In genomic region chr16:55136356-55136755, GRCh38 we compare ENCODE assay signal across 25 cellular contexts.
A peak's percentile ranks its signal among the peaks of the same experiment; 100 is the strongest.
DNase-seq lines count a peak whose midpoint lies in the region; ATAC-seq, FAIRE-seq and TF ChIP-seq lines count a peak whose summit lies in the region.
"Had no signal": no experiment of that assay in that cellular context is flagged by ENCODE, and none has a peak within 500 bp of the region (broad histone marks: within the 10 kb centered on the region; RNA-seq: fewer than 3 reads in every experiment).

No MANE protein-coding gene starts in this region.

- peak; percentile 7 for FAIRE-seq in bronchial epithelial cell (lab: Jason Lieb, UNC)
- FAIRE-seq: A204.1, GM12878, H1 had no signal

- DNase-seq in mammary epithelial cell (peak; percentile 63), breast epithelium (ENCODE audit: low spot score in 2 of 2) (no peak), bronchial epithelial cell (ENCODE audit: low read depth) (peak; percentile 56), hepatocyte (ENCODE audit: low spot score) (peak; percentile 18), 8988T (no peak), A172 (ENCODE audit: low spot score) (no peak)
- DNase-seq: Caco-2; CD8-positive, alpha-beta T cell; EL; GDM1; HCEC 1CT; KBM-7; MV-4-11; NCI-H1105; NCI-H146; NCI-H1930; NCI-H2107; NCI-H774; SHP77 treated with DMSO at 0.1 percent for 48 hours had no signal

- H3K4me1 ChIP-seq in mammary epithelial cell (ENCODE audit: insufficient read depth, low read length) (no peaks in the 10 kb centered on the region), breast epithelium (no peaks in the 10 kb centered on the region), hepatocyte (ENCODE audit: insufficient read depth) (peaks cover 13% of the 10 kb centered on the region)
- H3K4me1 ChIP-seq: Caco-2 had no signal

- CTCF ChIA-PET in mammary epithelial cell (lab: Charles Lee; ENCODE audit: low non-redundant PET) = no interaction called here

- H3K4me3 ChIP-seq in mammary epithelial cell (replicated peaks in 1 of 3; ENCODE audit: insufficient read depth in 1 of 3, low read depth in 2 of 3, low read length in 3 of 3) (no peak overlapping the region), breast epithelium (no peak overlapping the region), bronchial epithelial cell (ENCODE audit: low read depth, low read length) (no peak overlapping the region), hepatocyte (no peak overlapping the region)
- H3K4me3 ChIP-seq: GM12878 had no signal

- H3K9ac ChIP-seq in mammary epithelial cell (ENCODE audit: insufficient read depth, low read length) = no peak overlapping the region

- TF ChIP-seq POLR2A in breast epithelium (IDR thresholded peaks at IDR 0.05) = no peak

- H3K9me2 ChIP-seq in hepatocyte (replicated peaks; ENCODE audit: insufficient read depth) = no peaks in the 10 kb centered on the region

- no peak for TF ChIP-seq CTCF in mammary epithelial cell (conservative IDR thresholded peaks at IDR 0.05 in 1 of 2, IDR thresholded peaks at IDR 0.05 in 1 of 2; ENCODE audit: extremely low read depth in 1 of 2, insufficient read depth in 1 of 2, low read depth in 1 of 2, low read length in 2 of 2)
- no peak for TF ChIP-seq CTCF in breast epithelium (IDR thresholded peaks at IDR 0.05)
- TF ChIP-seq CTCF in bronchial epithelial cell (IDR thresholded peaks at IDR 0.05; ENCODE audit: insufficient read depth, low read length, severe bottlenecking) = no peak
- TF ChIP-seq CTCF in hepatocyte (IDR thresholded peaks at IDR 0.05; ENCODE audit: poor library complexity) = no peak

- in situ Hi-C loops in mammary epithelial cell (cut with MboI; ENCODE audit: low sequenced_read_pairs in 2 of 2) = no loop called here

- no TSS peak for BruUV-seq in mammary epithelial cell (replicated peaks; lab: Mats Ljungman, UMichigan)

- intact Hi-C loops in mammary epithelial cell (cut with micrococcal nuclease) = no loop called here
- intact Hi-C loops in breast epithelium (cut with DNase I; ENCODE audit: low total_unique reads) = no loop called here

- dilution Hi-C loops in mammary epithelial cell (cut with HindIII; ENCODE audit: low sequenced_read_pairs) = loop anchor here (5.0 kb wide), 1 partner anchor 51 kb away; no protein-coding TSS in a partner anchor

- no peaks in the 10 kb centered on the region for H3K9me3 ChIP-seq in mammary epithelial cell (replicated peaks; ENCODE audit: insufficient read depth, low read length)
- no peaks in the 10 kb centered on the region for H3K9me3 ChIP-seq in breast epithelium
- no peaks in the 10 kb centered on the region for H3K9me3 ChIP-seq in hepatocyte (ENCODE audit: low read depth)
- H3K9me3 ChIP-seq: Caco-2 had no signal

- ATAC-seq in HG02970 (IDR thresholded peaks at IDR 0.05; ENCODE audit: low FRiP score, unreplicated experiment) = no peak
- ATAC-seq: CD8-positive, alpha-beta T cell; GM12878; Panc1 had no signal

- H3K27ac ChIP-seq in mammary epithelial cell (ENCODE audit: insufficient read depth, low read depth, low read length) (no peak overlapping the region), breast epithelium (no peak overlapping the region), hepatocyte (no peak overlapping the region)
- H3K27ac ChIP-seq: C4-2B had no signal

- H3K79me2 ChIP-seq in mammary epithelial cell (ENCODE audit: insufficient read depth, low read length) (no peaks in the 10 kb centered on the region), hepatocyte (no peaks in the 10 kb centered on the region)

- H3K36me3 ChIP-seq in mammary epithelial cell (ENCODE audit: insufficient read depth, low read length) = no peaks in the 10 kb centered on the region
- no peaks in the 10 kb centered on the region for H3K36me3 ChIP-seq in breast epithelium
- H3K36me3 ChIP-seq in bronchial epithelial cell (ENCODE audit: control insufficient read depth, insufficient read depth, low read length) = no peaks in the 10 kb centered on the region
- H3K36me3 ChIP-seq in hepatocyte (replicated peaks; ENCODE audit: insufficient read depth, low read depth) = no peaks in the 10 kb centered on the region

- H3K4me2 ChIP-seq in mammary epithelial cell (ENCODE audit: insufficient read depth, low read depth, low read length) (no peak overlapping the region), hepatocyte (no peak overlapping the region)

- H3K27me3 ChIP-seq in mammary epithelial cell (ENCODE audit: insufficient read depth, low read length) = no peaks in the 10 kb centered on the region
- H3K27me3 ChIP-seq in breast epithelium = no peaks in the 10 kb centered on the region
- H3K27me3 ChIP-seq in bronchial epithelial cell (ENCODE audit: control insufficient read depth, insufficient read depth, low read length) = no peaks in the 10 kb centered on the region
- no peaks in the 10 kb centered on the region for H3K27me3 ChIP-seq in hepatocyte

- H2AFZ ChIP-seq in mammary epithelial cell (ENCODE audit: low read depth, low read length) (no peak overlapping the region), hepatocyte (no peak overlapping the region)

- no peaks in the 10 kb centered on the region for H4K20me1 ChIP-seq in mammary epithelial cell (ENCODE audit: insufficient read depth, low read length)
- no peaks in the 10 kb centered on the region for H4K20me1 ChIP-seq in hepatocyte (ENCODE audit: insufficient read depth, poor library complexity, severe bottlenecking)

Comparison
In these comparisons a context has a peak if more than half of its experiments do, and no peak if none do; other contexts are left out.
1. DNase-seq: peak in mammary epithelial cell (single experiment), bronchial epithelial cell (single experiment) and hepatocyte (single experiment); none in breast epithelium (0 of 2), 8988T (single experiment) and A172 (single experiment).